In the genomic region with DNA sequence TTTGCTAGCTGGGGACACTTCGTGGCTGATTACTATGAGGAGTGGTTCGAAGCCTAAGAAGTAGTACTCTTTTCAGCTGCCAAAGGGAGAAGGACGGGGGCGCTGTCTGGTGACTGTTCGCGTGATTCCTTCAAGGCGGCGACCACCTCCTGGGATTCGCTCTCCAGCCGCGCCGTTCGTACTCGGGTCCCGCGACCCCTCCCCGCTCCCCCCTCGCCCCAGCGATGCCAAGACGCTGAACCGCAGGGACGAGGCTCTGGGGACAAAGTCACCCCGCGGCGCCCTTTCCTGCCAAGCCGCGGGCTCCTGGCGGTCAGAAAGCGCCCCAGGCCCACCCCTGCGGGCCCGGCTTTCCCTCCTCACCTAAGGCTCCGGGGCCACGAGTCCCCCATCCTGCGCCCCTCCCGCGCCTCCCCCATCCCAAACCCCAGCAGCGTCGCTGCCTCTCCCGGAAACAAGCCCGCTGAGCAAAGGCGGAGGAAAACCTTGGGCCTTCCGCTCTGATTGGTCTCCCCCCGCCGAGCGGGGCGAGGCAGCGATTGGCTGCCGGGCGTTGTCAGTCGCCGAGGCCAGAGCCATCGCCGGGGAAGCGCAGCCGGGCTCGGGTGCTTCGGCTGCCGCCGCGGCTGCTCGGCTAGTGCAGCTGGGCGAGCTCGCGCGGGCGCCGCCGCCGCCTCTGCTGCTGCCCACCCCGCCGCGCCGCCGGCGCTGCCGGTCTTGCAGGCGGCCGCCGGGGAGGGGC, we compare ENCODE assay signal across 8 cellular contexts. TPM values are rescaled to one million over a fixed set of nuclear protein-coding genes. Genes with fewer than 3 reads are reported as not detected.
DNase-seq lines count a peak whose midpoint lies in the region; ATAC-seq and TF ChIP-seq lines count a peak whose summit lies in the region.

A gene (plus strand): TSS at position 572 of the 742 bp plus-strand sequence.

- ATAC-seq in GM18907 (IDR thresholded peaks at IDR 0.05; ENCODE audit: unreplicated experiment), result peak; percentile 100
- peak; percentile 100 for ATAC-seq in HG03095 (IDR thresholded peaks at IDR 0.05; ENCODE audit: unreplicated experiment)
- ATAC-seq in activated B cell treated with CpG ODN at 0.5 μM for 24 hours (ENCODE audit: low read depth), result peak; percentile 95

- H3K36me3 ChIP-seq in colonic mucosa, result no peaks in the 10 kb centered on the region

- H3K9me3 ChIP-seq in colonic mucosa, result no peaks in the 10 kb centered on the region

- no peaks in the 10 kb centered on the region for H3K4me1 ChIP-seq in colonic mucosa

- H3K36me3 Mint-ChIP-seq in activated B cell treated with CpG ODN at 0.5 μM for 24 hours (ENCODE audit: low read depth), result no peaks in the 10 kb centered on the region

- intact Hi-C loops in activated B cell treated with CpG ODN at 0.5 μM for 24 hours (cut with micrococcal nuclease) (loop anchor here (10.0 kb wide), 1 partner anchor 822 kb away; no protein-coding TSS in a partner anchor), colonic mucosa (cut with DNase I) (no loop called here)

- peaks cover 28% of the 10 kb centered on the region for H3K27me3 Mint-ChIP-seq in activated B cell treated with CpG ODN at 0.5 μM for 24 hours

- POLR2A ChIA-PET in activated B cell treated with CpG ODN at 0.5 μM for 24 hours (lab: Charles Lee), result no interaction called here

- peak; percentile 99 for DNase-seq in AG20443 (ENCODE audit: low spot score)
- DNase-seq in NCI-H2107 (lab: John Stamatoyannopoulos, UW), result peak; percentile 77
- DNase-seq in activated B cell treated with CpG ODN at 0.5 μM for 24 hours, result peak; percentile 38
- peak; percentile 91 for DNase-seq in colonic mucosa
- DNase-seq in kidney glomerular epithelial cell (lab: John Stamatoyannopoulos, UW), result peak; percentile 86
- peak; percentile 34 to 53 for DNase-seq in stimulated activated CD4-positive, alpha-beta T cell treated with anti-CD3 and anti-CD28 coated beads, Interleukin-12 subunit alpha, Interleukin-12 subunit beta, amount 100 ng/mL, for 24 hours (ENCODE audit: low read depth in 2 of 2)

- peak within 1 kb of the TSS; percentile 76 for H3K4me3 Mint-ChIP-seq in activated B cell treated with CpG ODN at 0.5 μM for 24 hours

- H3K9ac ChIP-seq in colonic mucosa (ENCODE audit: low read depth in 2 of 2, low read length in 2 of 2), result peak within 1 kb of the TSS; percentile 40 to 78

- H3K4me3 ChIP-seq in colonic mucosa, result peak within 1 kb of the TSS; percentile 78

- TF ChIP-seq CTCF in activated B cell treated with CpG ODN at 0.5 μM for 24 hours (IDR thresholded peaks at IDR 0.05), result no peak
- peak; percentile 27 for TF ChIP-seq CTCF in colonic mucosa (IDR thresholded peaks at IDR 0.05)

- peak within 1 kb of the TSS; percentile 83 for H3K27ac ChIP-seq in colonic mucosa

- H3K9me3 Mint-ChIP-seq in activated B cell treated with CpG ODN at 0.5 μM for 24 hours, result no peaks in the 10 kb centered on the region

- peaks cover 17% of the 10 kb centered on the region for H3K4me1 Mint-ChIP-seq in activated B cell treated with CpG ODN at 0.5 μM for 24 hours

- peaks cover 5% of the 10 kb centered on the region for H3K27me3 ChIP-seq in colonic mucosa

- CTCF ChIA-PET in activated B cell treated with CpG ODN at 0.5 μM for 24 hours (lab: Charles Lee), result interaction anchor here (1.2 kb wide), 1 partner anchor 828 kb away, joined by 3 read pairs; no protein-coding TSS in a partner anchor

- no peak within 1 kb of the TSS for H3K27ac Mint-ChIP-seq in activated B cell treated with CpG ODN at 0.5 μM for 24 hours

RNA-seq across cellular contexts. Expression of the gene that starts here (rescaled TPM):
- total RNA-seq in activated B cell treated with CpG ODN at 0.5 μM for 24 hours, result not detected in 2 replicates
- 10 to 100 TPM; 10.5 to 19.2 TPM for total RNA-seq in colonic mucosa

Comparison
In these comparisons a context has a peak if more than half of its experiments do, and no peak if none do; other contexts are left out.
1. Peak in every context shown above with its lines: DNase-seq, ATAC-seq, H3K4me3 ChIP-seq and H3K27ac ChIP-seq.
2. RNA of the gene that starts here (total RNA-seq): 10.5 to 19.2 TPM in colonic mucosa; not detected in activated B cell treated with CpG ODN at 0.5 μM for 24 hours; every median in the first group is over 10 times any median in the second.
3. Peak in DNase-seq and ATAC-seq in activated B cell treated with CpG ODN at 0.5 μM for 24 hours; RNA of the gene not detected or under 1 TPM.
4. DNase-seq: peak in every context shown above with its lines; median percentile 99 in AG20443; 91 in colonic mucosa; 86 in kidney glomerular epithelial cell; 77 in NCI-H2107; 44 in stimulated activated CD4-positive, alpha-beta T cell treated with anti-CD3 and anti-CD28 coated beads, Interleukin-12 subunit alpha, Interleukin-12 subunit beta, amount 100 ng/mL, for 24 hours; 38 in activated B cell treated with CpG ODN at 0.5 μM for 24 hours.